In genomic region chr3:188914556-188914955, GRCh38 we compare ENCODE assay signal across 10 cellular contexts.
A peak's percentile ranks its signal among the peaks of the same experiment; 100 is the strongest.
DNase-seq lines count a peak whose midpoint lies in the region; ATAC-seq, FAIRE-seq and TF ChIP-seq lines count a peak whose summit lies in the region.
"Had no signal": no experiment of that assay in that cellular context is flagged by ENCODE, and none has a peak within 500 bp of the region (broad histone marks: within the 10 kb centered on the region; RNA-seq: fewer than 3 reads in every experiment).

No MANE protein-coding gene starts in this region.

- peaks cover 2% of the 10 kb centered on the region for H3K9me3 Mint-ChIP-seq in activated CD4-positive, alpha-beta T cell treated with anti-CD3 and anti-CD28 coated beads for 36 hours (ENCODE audit: low read depth)
- no peaks in the 10 kb centered on the region for H3K9me3 Mint-ChIP-seq in stimulated activated effector memory CD8-positive, alpha-beta T cell treated with anti-CD3 and anti-CD28 coated beads, Interleukin-12 subunit alpha, Interleukin-12 subunit beta, amount 100 ng/mL, for 72 hours

- peak; percentile 82 for ATAC-seq in activated CD4-positive, alpha-beta T cell treated with anti-CD3 and anti-CD28 coated beads for 36 hours
- peak; percentile 50 for ATAC-seq in HG03521 (IDR thresholded peaks at IDR 0.05; ENCODE audit: unreplicated experiment)
- ATAC-seq in body of pancreas, result peak; percentile 45
- ATAC-seq in stimulated activated effector memory CD8-positive, alpha-beta T cell treated with anti-CD3 and anti-CD28 coated beads, Interleukin-12 subunit alpha, Interleukin-12 subunit beta, amount 100 ng/mL, for 72 hours, result peak; percentile 87
- ATAC-seq in GM18498 (IDR thresholded peaks at IDR 0.05; ENCODE audit: unreplicated experiment), result no peak

- no peaks in the 10 kb centered on the region for H3K4me1 ChIP-seq in body of pancreas
- H3K4me1 ChIP-seq in esophagus squamous epithelium, result peaks cover 0 to 29% (median 22%) of the 10 kb centered on the region in 3 donors

- CTCF ChIA-PET in activated CD4-positive, alpha-beta T cell treated with anti-CD3 and anti-CD28 coated beads for 36 hours (lab: Charles Lee), result interaction anchor here (0.8 to 2.8 kb wide), 16 partner anchors 8 to 1175 kb away, joined by 3 to 18 read pairs (median 4); partner anchors contain the start of gene BCL6

- FAIRE-seq in GM19239 (lab: Jason Lieb, UNC), result no peak
- FAIRE-seq: A204.1 had no signal

- peaks cover 46% of the 10 kb centered on the region for H3K4me1 Mint-ChIP-seq in activated CD4-positive, alpha-beta T cell treated with anti-CD3 and anti-CD28 coated beads for 36 hours
- peaks cover 43% of the 10 kb centered on the region for H3K4me1 Mint-ChIP-seq in stimulated activated effector memory CD8-positive, alpha-beta T cell treated with anti-CD3 and anti-CD28 coated beads, Interleukin-12 subunit alpha, Interleukin-12 subunit beta, amount 100 ng/mL, for 72 hours

- peaks cover 2% of the 10 kb centered on the region for H3K36me3 Mint-ChIP-seq in activated CD4-positive, alpha-beta T cell treated with anti-CD3 and anti-CD28 coated beads for 36 hours (ENCODE audit: low read depth)
- no peaks in the 10 kb centered on the region for H3K36me3 Mint-ChIP-seq in stimulated activated effector memory CD8-positive, alpha-beta T cell treated with anti-CD3 and anti-CD28 coated beads, Interleukin-12 subunit alpha, Interleukin-12 subunit beta, amount 100 ng/mL, for 72 hours

- POLR2A ChIA-PET in activated CD4-positive, alpha-beta T cell treated with anti-CD3 and anti-CD28 coated beads for 36 hours (lab: Charles Lee), result interaction anchor here (0.6 to 1.6 kb wide), 11 partner anchors 126 to 1176 kb away, joined by 3 to 13 read pairs (median 5); partner anchors contain the start of gene BCL6

- H3K27ac ChIP-seq in body of pancreas (peak overlapping the region in 1 of 4 donors; percentile 19), esophagus squamous epithelium (peak overlapping the region in 2 of 4 donors; percentile 55 to 67)
- H3K27ac ChIP-seq: RWPE1 had no signal

- H3K36me3 ChIP-seq in body of pancreas (replicated peaks in 1 of 2; ENCODE audit: insufficient read depth in 1 of 2, low read depth in 2 of 2), result no peaks in the 10 kb centered on the region
- no peaks in the 10 kb centered on the region for H3K36me3 ChIP-seq in esophagus squamous epithelium

- H3K27me3 ChIP-seq in body of pancreas (no peaks in the 10 kb centered on the region), esophagus squamous epithelium (no peaks in the 10 kb centered on the region)

- DNase-seq in activated CD4-positive, alpha-beta T cell treated with anti-CD3 and anti-CD28 coated beads for 36 hours, result peak; percentile 42
- no peak for DNase-seq in activated CD4-positive, alpha-beta T cell treated with anti-CD3 and anti-CD28 coated beads, Interleukin-2, amount 50 U/mL, for 1 hour
- peak in 1 of 4 donors; percentile 25 for DNase-seq in body of pancreas
- DNase-seq in stimulated activated effector memory CD8-positive, alpha-beta T cell treated with anti-CD3 and anti-CD28 coated beads, Interleukin-12 subunit alpha, Interleukin-12 subunit beta, amount 100 ng/mL, for 72 hours (ENCODE audit: low spot score in 2 of 2), result no peak
- no peak for DNase-seq in GM19239 (ENCODE audit: insufficient read length, low spot score)
- DNase-seq in esophagus squamous epithelium (lab: John Stamatoyannopoulos, UW), result no peak

- H3K27me3 Mint-ChIP-seq in activated CD4-positive, alpha-beta T cell treated with anti-CD3 and anti-CD28 coated beads for 36 hours, result peaks cover 3% of the 10 kb centered on the region

- intact Hi-C loops in activated CD4-positive, alpha-beta T cell treated with anti-CD3 and anti-CD28 coated beads for 36 hours (cut with DNase I, micrococcal nuclease), result loop anchor here (1.0 to 10.0 kb wide), 19 partner anchors 37 to 1169 kb away; partner anchors contain the start of gene BCL6 (in 1 of the 2)
- intact Hi-C loops in body of pancreas (cut with DNase I), result no loop called here
- intact Hi-C loops in esophagus squamous epithelium (cut with DNase I), result no loop called here

- no peaks in the 10 kb centered on the region for H3K9me3 ChIP-seq in body of pancreas
- peaks cover 0 to under 1% (median 0%) of the 10 kb centered on the region in 3 donors for H3K9me3 ChIP-seq in esophagus squamous epithelium

- TF ChIP-seq CTCF in body of pancreas (IDR thresholded peaks at IDR 0.05), result no peak
- no peak for TF ChIP-seq CTCF in esophagus squamous epithelium (IDR thresholded peaks at IDR 0.05)

- no peak overlapping the region for H3K4me3 Mint-ChIP-seq in activated CD4-positive, alpha-beta T cell treated with anti-CD3 and anti-CD28 coated beads for 36 hours
- H3K4me3 Mint-ChIP-seq in stimulated activated effector memory CD8-positive, alpha-beta T cell treated with anti-CD3 and anti-CD28 coated beads, Interleukin-12 subunit alpha, Interleukin-12 subunit beta, amount 100 ng/mL, for 72 hours, result peak overlapping the region; percentile 34

- H3K27ac Mint-ChIP-seq in activated CD4-positive, alpha-beta T cell treated with anti-CD3 and anti-CD28 coated beads for 36 hours, result peak overlapping the region; percentile 90
- peak overlapping the region; percentile 94 for H3K27ac Mint-ChIP-seq in stimulated activated effector memory CD8-positive, alpha-beta T cell treated with anti-CD3 and anti-CD28 coated beads, Interleukin-12 subunit alpha, Interleukin-12 subunit beta, amount 100 ng/mL, for 72 hours

- 49 to 64% methylated on average over 2 of the region's 2 CpGs for WGBS in body of pancreas, 2 donors
- 32% methylated on average over 2 of the region's 2 CpGs for WGBS in esophagus squamous epithelium, 2 donors

- TF ChIP-seq POLR2A in body of pancreas (IDR thresholded peaks at IDR 0.05), result no peak
- no peak for TF ChIP-seq POLR2A in esophagus squamous epithelium (IDR thresholded peaks at IDR 0.05)

- no peak overlapping the region for H3K4me3 ChIP-seq in body of pancreas
- H3K4me3 ChIP-seq in esophagus squamous epithelium, result no peak overlapping the region

Comparison
In these comparisons a context has a peak if more than half of its experiments do, and no peak if none do; other contexts are left out.
1. intact Hi-C loops: an anchor here in activated CD4-positive, alpha-beta T cell treated with anti-CD3 and anti-CD28 coated beads for 36 hours (1.0 to 10.0 kb wide); none called in body of pancreas and esophagus squamous epithelium.